15 cellular contexts compared by ENCODE assay signal in genomic region chr11:42066113-42066512, GRCh38.
DNase-seq lines count a peak whose midpoint lies in the region; TF ChIP-seq lines count a peak whose summit lies in the region.
"Had no signal": no experiment of that assay in that cellular context is flagged by ENCODE, and none has a peak within 500 bp of the region (broad histone marks: within the 10 kb centered on the region; RNA-seq: fewer than 3 reads in every experiment).

No MANE protein-coding gene starts in this region.

- no peaks in the 10 kb centered on the region for H3K27me3 ChIP-seq in neuronal stem cell (ENCODE audit: control insufficient read depth in 3 of 3, insufficient read depth in 3 of 3, low read depth in 1 of 3, low read length in 3 of 3)
- H3K27me3 ChIP-seq: upper lobe of right lung had no signal

- H2AK5ac ChIP-seq in neuronal stem cell (ENCODE audit: low read depth, low read length) = peak overlapping the region; percentile 13

- H2BK5ac ChIP-seq in neuronal stem cell (ENCODE audit: low read length) = no peak overlapping the region

- H3K9ac ChIP-seq in neuronal stem cell (ENCODE audit: low read depth, low read length, poor library complexity) = peak overlapping the region; percentile 12

- H4K8ac ChIP-seq in neuronal stem cell (ENCODE audit: low read depth, low read length) = no peak overlapping the region

- H2BK12ac ChIP-seq in neuronal stem cell (ENCODE audit: low read length) = no peak overlapping the region

- no CpG with 5 or more reads among the region's 15 CpGs for WGBS in neuronal stem cell (ENCODE audit: extremely low coverage in 2 of 2, insufficient read length in 2 of 2, insufficient replicate concordance in 1 of 2), 2 donors

- no peak overlapping the region for H2AFZ ChIP-seq in neuronal stem cell (ENCODE audit: low read length)

- H3K4me3 ChIP-seq in cardiac fibroblast (replicated peaks in 1 of 2; ENCODE audit: low read depth in 2 of 2, low read length in 2 of 2) (no peak overlapping the region), neuronal stem cell (ENCODE audit: low read length in 2 of 2) (peak overlapping the region in 1 of 2 donors; percentile 12)
- H3K4me3 ChIP-seq: upper lobe of right lung had no signal

- H3K9me3 ChIP-seq in neuronal stem cell (replicated peaks in 1 of 2; ENCODE audit: control insufficient read depth in 2 of 2, insufficient read depth in 1 of 2, low read depth in 1 of 2, low read length in 2 of 2) = peaks cover 0 to 2% of the 10 kb centered on the region in 2 donors
- H3K9me3 ChIP-seq: upper lobe of right lung had no signal

- H3K36me3 ChIP-seq in neuronal stem cell (replicated peaks in 1 of 2; ENCODE audit: control insufficient read depth in 2 of 2, insufficient read depth in 2 of 2, low read length in 2 of 2) = no peaks in the 10 kb centered on the region
- H3K36me3 ChIP-seq: upper lobe of right lung had no signal

- no peak overlapping the region for H3K27ac ChIP-seq in neuronal stem cell (replicated peaks; ENCODE audit: low read length)
- H3K27ac ChIP-seq: 22Rv1, upper lobe of right lung had no signal

- H4K91ac ChIP-seq in neuronal stem cell (ENCODE audit: low read depth, low read length, poor library complexity) = no peak overlapping the region

- H3K23ac ChIP-seq in neuronal stem cell (ENCODE audit: low read depth, low read length, poor library complexity) = peak overlapping the region; percentile 17

- DNase-seq in DMS 273 (lab: John Stamatoyannopoulos, UW; ENCODE audit: unreplicated experiment) (peak; percentile 1), DMS 273 treated with DMSO at 0.1 percent for 48 hours (lab: John Stamatoyannopoulos, UW) (no peak), OCI-M1 (lab: John Stamatoyannopoulos, UW) (peak; percentile 29), cardiac fibroblast (ENCODE audit: low read depth in 2 of 2) (peak; percentile 26 to 64), neuronal stem cell (ENCODE audit: low spot score) (no peak), DMS153 treated with DMSO at 0.1 percent for 48 hours (lab: John Stamatoyannopoulos, UW; ENCODE audit: unreplicated experiment) (no peak), NCI-H2081 treated with DMSO at 0.1 percent for 48 hours (lab: John Stamatoyannopoulos, UW) (no peak), NCI-H128 (lab: John Stamatoyannopoulos, UW; ENCODE audit: unreplicated experiment) (no peak)
- DNase-seq: activated CD8-positive, alpha-beta T cell treated with anti-CD3 and anti-CD28 coated beads for 36 hours; dermis blood vessel endothelial cell; HCEC 1CT; NCI-H1417 treated with DMSO at 0.1 percent for 48 hours; NCI-H524 treated with DMSO at 0.1 percent for 48 hours; upper lobe of right lung had no signal

- H3K79me1 ChIP-seq in neuronal stem cell (ENCODE audit: low read depth, low read length) = no peaks in the 10 kb centered on the region

- peak overlapping the region; percentile 15 for H3K18ac ChIP-seq in neuronal stem cell (ENCODE audit: low read length)

- H3K4me1 ChIP-seq in neuronal stem cell (ENCODE audit: control insufficient read depth in 2 of 2, insufficient read depth in 1 of 2, low read depth in 1 of 2, low read length in 2 of 2) = peaks cover 0 to 2% of the 10 kb centered on the region in 2 donors
- H3K4me1 ChIP-seq: upper lobe of right lung had no signal

- H3K4ac ChIP-seq in neuronal stem cell (ENCODE audit: low read length) = no peak overlapping the region

- no peak overlapping the region for H3K4me2 ChIP-seq in neuronal stem cell (ENCODE audit: insufficient read depth, low read length, poor library complexity, severe bottlenecking)

- no peak overlapping the region for H2BK15ac ChIP-seq in neuronal stem cell (ENCODE audit: low read length)

- no peak overlapping the region for H3K14ac ChIP-seq in neuronal stem cell (ENCODE audit: low read length)

- no peak for TF ChIP-seq CTCF in cardiac fibroblast (IDR thresholded peaks at IDR 0.05; ENCODE audit: low read depth, low read length)

- no peak overlapping the region for H2BK120ac ChIP-seq in neuronal stem cell (ENCODE audit: low read depth, low read length)

Comparison
In these comparisons a context has a peak if more than half of its experiments do, and no peak if none do; other contexts are left out.
1. DNase-seq: peak in DMS 273 (single experiment), OCI-M1 (single experiment) and cardiac fibroblast (2 of 2); none in DMS 273 treated with DMSO at 0.1 percent for 48 hours (single experiment), neuronal stem cell (single experiment), DMS153 treated with DMSO at 0.1 percent for 48 hours (single experiment), NCI-H2081 treated with DMSO at 0.1 percent for 48 hours (single experiment) and NCI-H128 (single experiment).